17 cellular contexts compared by ENCODE assay signal in the genomic region with DNA sequence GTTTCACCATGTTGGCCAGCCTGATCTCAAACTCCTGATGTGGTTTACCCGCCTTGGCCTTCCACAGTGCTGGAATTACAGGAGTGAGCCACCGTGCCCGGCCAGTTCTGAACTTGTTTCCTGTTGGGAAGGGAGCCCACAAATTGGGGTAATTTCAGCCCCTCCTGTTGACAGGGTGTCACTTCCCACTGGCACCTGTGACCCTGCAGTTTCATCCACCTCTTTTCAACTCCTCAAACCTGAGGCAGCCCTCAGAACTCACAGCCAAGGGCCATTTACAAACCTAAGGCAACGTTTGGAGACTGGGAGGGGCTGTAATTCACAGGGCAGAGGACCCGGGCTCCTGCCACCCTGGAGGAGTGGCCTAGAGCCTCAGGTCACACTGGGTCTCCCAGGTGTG. TPM values are rescaled to one million over a fixed set of nuclear protein-coding genes. Genes with fewer than 3 reads are reported as not detected.
A peak's percentile ranks its signal among the peaks of the same experiment; 100 is the strongest.
DNase-seq lines count a peak whose midpoint lies in the region; ATAC-seq, FAIRE-seq and TF ChIP-seq lines count a peak whose summit lies in the region.
"Had no signal": no experiment of that assay in that cellular context is flagged by ENCODE, and none has a peak within 500 bp of the region (broad histone marks: within the 10 kb centered on the region; RNA-seq: fewer than 3 reads in every experiment).

No MANE protein-coding gene starts in this region.

- no peak overlapping the region for H3K4me2 ChIP-seq in K562 (ENCODE audit: insufficient read depth, low read length)
- H3K4me2 ChIP-seq in osteoblast (ENCODE audit: insufficient read depth, low read length) = no peak overlapping the region
- H3K4me2 ChIP-seq: BLaER1 had no signal

- no peak for TF ChIP-seq EP300 in K562 (IDR thresholded peaks at IDR 0.05; ENCODE audit: low read length)

- peaks cover 66% of the 10 kb centered on the region for H3K36me3 ChIP-seq in K562 (ENCODE audit: control insufficient read depth, insufficient read depth, low read length)
- H3K36me3 ChIP-seq in osteoblast (ENCODE audit: insufficient read depth, low read length) = peaks cover 49% of the 10 kb centered on the region

- peak overlapping the region; percentile 25 for H3K27ac Mint-ChIP-seq in activated CD4-positive, alpha-beta T cell treated with anti-CD3 and anti-CD28 coated beads, Interleukin-2, amount 10 ng/mL, durations not matched to agents 7 days and 5 days
- no peak overlapping the region for H3K27ac Mint-ChIP-seq in activated CD4-positive, alpha-beta T cell treated with anti-CD3 and anti-CD28 coated beads for 36 hours
- H3K27ac Mint-ChIP-seq: CD4-positive, CD25-positive, alpha-beta regulatory T cell had no signal

- BruUV-seq in K562 (replicated peaks; lab: Mats Ljungman, UMichigan) = no TSS peak

- no peaks in the 10 kb centered on the region for H3K27me3 Mint-ChIP-seq in activated CD4-positive, alpha-beta T cell treated with anti-CD3 and anti-CD28 coated beads, Interleukin-2, amount 10 ng/mL, durations not matched to agents 7 days and 5 days
- no peaks in the 10 kb centered on the region for H3K27me3 Mint-ChIP-seq in activated CD4-positive, alpha-beta T cell treated with anti-CD3 and anti-CD28 coated beads for 36 hours
- H3K27me3 Mint-ChIP-seq: CD4-positive, CD25-positive, alpha-beta regulatory T cell had no signal

- ATAC-seq in activated CD4-positive, alpha-beta T cell treated with anti-CD3 and anti-CD28 coated beads for 36 hours = no peak
- ATAC-seq in K562 = no peak
- ATAC-seq in GM18868 (IDR thresholded peaks at IDR 0.05; ENCODE audit: unreplicated experiment) = no peak
- ATAC-seq in GM18907 (IDR thresholded peaks at IDR 0.05; ENCODE audit: unreplicated experiment) = no peak

- CTCF ChIA-PET in activated CD4-positive, alpha-beta T cell treated with anti-CD3 and anti-CD28 coated beads, Interleukin-2, amount 10 ng/mL, durations not matched to agents 7 days and 5 days (lab: Charles Lee) = no interaction called here
- CTCF ChIA-PET in activated CD4-positive, alpha-beta T cell treated with anti-CD3 and anti-CD28 coated beads for 36 hours (lab: Charles Lee) = no interaction called here
- CTCF ChIA-PET in K562 (lab: Yijun Ruan, JAX; ENCODE audit: low intra/inter-chr PET ratio) = no interaction called here

- intact Hi-C loops in activated CD4-positive, alpha-beta T cell treated with anti-CD3 and anti-CD28 coated beads for 36 hours (cut with DNase I, micrococcal nuclease) = loop anchor here in 1 of 2 experiments (10.0 kb wide), 1 partner anchor 54 kb away; no protein-coding TSS in a partner anchor
- intact Hi-C loops in K562 (cut with micrococcal nuclease) = no loop called here

- peaks cover 41% of the 10 kb centered on the region for H3K36me3 Mint-ChIP-seq in activated CD4-positive, alpha-beta T cell treated with anti-CD3 and anti-CD28 coated beads, Interleukin-2, amount 10 ng/mL, durations not matched to agents 7 days and 5 days (ENCODE audit: low read depth)
- peaks cover 41% of the 10 kb centered on the region for H3K36me3 Mint-ChIP-seq in activated CD4-positive, alpha-beta T cell treated with anti-CD3 and anti-CD28 coated beads for 36 hours (ENCODE audit: low read depth)

- no peaks in the 10 kb centered on the region for H3K9me3 Mint-ChIP-seq in activated CD4-positive, alpha-beta T cell treated with anti-CD3 and anti-CD28 coated beads, Interleukin-2, amount 10 ng/mL, durations not matched to agents 7 days and 5 days
- no peaks in the 10 kb centered on the region for H3K9me3 Mint-ChIP-seq in activated CD4-positive, alpha-beta T cell treated with anti-CD3 and anti-CD28 coated beads for 36 hours (ENCODE audit: low read depth)
- H3K9me3 Mint-ChIP-seq: CD4-positive, CD25-positive, alpha-beta regulatory T cell had no signal

- no peak for DNase-seq in activated CD4-positive, alpha-beta T cell treated with anti-CD3 and anti-CD28 coated beads, Interleukin-2, amount 10 ng/mL, durations not matched to agents 7 days and 5 days
- DNase-seq in activated CD4-positive, alpha-beta T cell treated with anti-CD3 and anti-CD28 coated beads for 36 hours = no peak
- DNase-seq in GM12891 (ENCODE audit: insufficient read length, low spot score) (no peak), K562 (ENCODE audit: extremely low read depth in 1 of 4, low spot score in 3 of 4) (no peak), osteoblast (ENCODE audit: insufficient read length, low spot score, missing footprints) (peak; percentile 70)
- DNase-seq: 8988T; AML-193; CD4-positive, CD25-positive, alpha-beta regulatory T cell; DMS53; GF-D8 had no signal

- no peak for FAIRE-seq in GM12891 (lab: Jason Lieb, UNC)
- FAIRE-seq in K562 (lab: Jason Lieb, UNC) = peak; percentile 19
- FAIRE-seq: GM18507, H1, HTR-8/SVneo had no signal

- no peaks in the 10 kb centered on the region for H3K27me3 ChIP-seq in K562 (ENCODE audit: control insufficient read depth in 2 of 2, insufficient read depth in 2 of 2, low read length in 2 of 2)
- H3K27me3 ChIP-seq in osteoblast (ENCODE audit: insufficient read depth, low read length) = no peaks in the 10 kb centered on the region
- H3K27me3 ChIP-seq: BLaER1 had no signal

- H3K27ac ChIP-seq in K562 (ENCODE audit: extremely low read depth, low read depth, low read length) = no peak overlapping the region
- no peak overlapping the region for H3K27ac ChIP-seq in osteoblast (ENCODE audit: low read depth, low read length)
- H3K27ac ChIP-seq: BLaER1 had no signal

- TF ChIP-seq CTCF in K562 (IDR thresholded peaks at IDR 0.05 in 2 of 3, conservative IDR thresholded peaks at IDR 0.05 in 1 of 3; ENCODE audit: insufficient read depth in 2 of 3, low read depth in 1 of 3, low read length in 3 of 3) = no peak
- no peak for TF ChIP-seq CTCF in osteoblast (IDR thresholded peaks at IDR 0.05; ENCODE audit: extremely low read depth, low read depth, low read length)

- H4K20me1 ChIP-seq in K562 (replicated peaks; ENCODE audit: control insufficient read depth, insufficient read depth, low read length) (peaks cover 19% of the 10 kb centered on the region), osteoblast (ENCODE audit: insufficient read depth, low read length) (peaks cover 34% of the 10 kb centered on the region)

- no peak overlapping the region for H3K9ac ChIP-seq in K562 (ENCODE audit: insufficient read depth in 1 of 2, low read depth in 2 of 2, low read length in 2 of 2)
- H3K9ac ChIP-seq: BLaER1 had no signal

- H2AFZ ChIP-seq in K562 (ENCODE audit: low read depth, low read length) = no peak overlapping the region
- no peak overlapping the region for H2AFZ ChIP-seq in osteoblast (ENCODE audit: low read length)

- no peak overlapping the region for H3K4me3 Mint-ChIP-seq in activated CD4-positive, alpha-beta T cell treated with anti-CD3 and anti-CD28 coated beads, Interleukin-2, amount 10 ng/mL, durations not matched to agents 7 days and 5 days
- no peak overlapping the region for H3K4me3 Mint-ChIP-seq in activated CD4-positive, alpha-beta T cell treated with anti-CD3 and anti-CD28 coated beads for 36 hours
- H3K4me3 Mint-ChIP-seq: CD4-positive, CD25-positive, alpha-beta regulatory T cell had no signal

- TF ChIP-seq POLR2A in GM12891 (IDR thresholded peaks at IDR 0.05; ENCODE audit: low read depth, low read length) (no peak), K562 (conservative IDR thresholded peaks at IDR 0.05) (peak; percentile 54)

- H3K4me1 Mint-ChIP-seq in activated CD4-positive, alpha-beta T cell treated with anti-CD3 and anti-CD28 coated beads, Interleukin-2, amount 10 ng/mL, durations not matched to agents 7 days and 5 days = peaks cover 1% of the 10 kb centered on the region
- peaks cover 3% of the 10 kb centered on the region for H3K4me1 Mint-ChIP-seq in activated CD4-positive, alpha-beta T cell treated with anti-CD3 and anti-CD28 coated beads for 36 hours

- H3K9me3 ChIP-seq in K562 (replicated peaks; ENCODE audit: control insufficient read depth, insufficient read depth, low read depth, low read length) (no peaks in the 10 kb centered on the region), osteoblast (ENCODE audit: low read depth, low read length) (no peaks in the 10 kb centered on the region)
- H3K9me3 ChIP-seq: BLaER1, HAP-1 had no signal

- peaks cover 10% of the 10 kb centered on the region; the same call in 2 of the 3 replicates for H3K79me2 ChIP-seq in K562 (ENCODE audit: control insufficient read depth, insufficient read depth, low read length)
- H3K79me2 ChIP-seq in osteoblast (ENCODE audit: insufficient read depth, low read length) = peaks cover 24% of the 10 kb centered on the region

- H3K9me1 ChIP-seq in K562 (ENCODE audit: control insufficient read depth, insufficient read depth, low read length) = no peaks in the 10 kb centered on the region

- in situ Hi-C loops in K562 (cut with MboI) = no loop called here

- H3K4me1 ChIP-seq in K562 (replicated peaks in 1 of 2; ENCODE audit: control insufficient read depth in 2 of 2, insufficient read depth in 2 of 2, low read length in 2 of 2) (peaks cover 0 to 30% of the 10 kb centered on the region in 2 experiments; a peak in 2 of 5 replicates), osteoblast (ENCODE audit: insufficient read depth, low read length) (no peaks in the 10 kb centered on the region)
- H3K4me1 ChIP-seq: HAP-1 had no signal

- H3K4me3 ChIP-seq in K562 (no peak overlapping the region), osteoblast (ENCODE audit: insufficient read depth, low read length) (no peak overlapping the region)
- H3K4me3 ChIP-seq: BLaER1, HAP-1 had no signal

- TF ChIP-seq RAD21 in K562 (CRISPR knock-in tag; conservative IDR thresholded peaks at IDR 0.05 in 1 of 2, IDR thresholded peaks at IDR 0.05 in 1 of 2) = no peak

- POLR2A ChIA-PET in activated CD4-positive, alpha-beta T cell treated with anti-CD3 and anti-CD28 coated beads, Interleukin-2, amount 10 ng/mL, durations not matched to agents 7 days and 5 days (lab: Charles Lee) = no interaction called here
- POLR2A ChIA-PET in activated CD4-positive, alpha-beta T cell treated with anti-CD3 and anti-CD28 coated beads for 36 hours (lab: Charles Lee) = no interaction called here
- POLR2A ChIA-PET in K562 (lab: Yijun Ruan, JAX) = interaction anchor here (2.1 kb wide), 1 partner anchor 19 kb away, joined by 5 read pairs; no protein-coding TSS in a partner anchor

- 74% methylated on average over 5 of the region's 5 CpGs for WGBS in K562 (ENCODE audit: insufficient coverage, low coverage, missing lambda C conversion rate)

RNA-seq across cellular contexts. Expression of a gene that starts 22.2 kb away (rescaled TPM):
- total RNA-seq in activated CD4-positive, alpha-beta T cell treated with anti-CD3 and anti-CD28 coated beads, Interleukin-2, amount 10 ng/mL, durations not matched to agents 7 days and 5 days = 10 to 100 TPM; 40.7 to 44.8 TPM
- total RNA-seq in activated CD4-positive, alpha-beta T cell treated with anti-CD3 and anti-CD28 coated beads for 36 hours = 1 to 10 TPM; 1.8 to 1.9 TPM
- 6.4 TPM for polyA plus RNA-seq in GM12891 (2012; ENCODE audit: low read depth, missing spikeins)
- 5.2 and 11.8 TPM in 2 replicates for total RNA-seq in K562 (2011; cell fraction: chromatin; rRNA removed; ENCODE audit: low replicate concordance)
- 6.2 and 7.2 TPM in 2 replicates for total RNA-seq in K562 (2011; cell fraction: nucleolus; rRNA removed)
- total RNA-seq in K562 (2011; cell fraction: nucleoplasm; rRNA removed) = 5.4 and 5.7 TPM in 2 replicates
- total RNA-seq in K562 (2014; rRNA removed) = 8.2 and 8.9 TPM in 2 replicates
- 0.84 and 1.1 TPM in 2 replicates for total RNA-seq in K562 (2014; rRNA removed; fragmentation: Illumina TruSeq; extraction: Trizol)
- total RNA-seq in K562 (2015; rRNA removed; fragmentation: Illumina TruSeq; extraction: Trizol) = 4.0 and 4.2 TPM in 2 replicates
- total RNA-seq in K562 (2021) = 17.3 and 19.8 TPM in 2 replicates
- polyA plus RNA-seq in K562 (2011; rRNA removed) = 3.6 and 6.8 TPM in 2 replicates
- polyA plus RNA-seq in K562 (2011; cell fraction: cytosol; rRNA removed) = 10.4 and 21.4 TPM in 2 replicates
- 5.1 and 6.2 TPM in 2 replicates for polyA plus RNA-seq in K562 (2011; cell fraction: nucleus; rRNA removed)
- 10.2 and 24.4 TPM in 2 replicates for polyA plus RNA-seq in K562 (2012)
- 2.1 and 5.7 TPM in 2 replicates for polyA plus RNA-seq in K562 (2014; fragmentation: Illumina TruSeq; extraction: Trizol)
- under 1 TPM; 0.18 to 0.24 TPM for polyA plus RNA-seq in K562 (2014; fragmentation: Nextera tagmentation; extraction: Ambion mirVana)
- 10.3 and 10.6 TPM in 2 replicates for polyA plus RNA-seq in K562 (2014; rRNA removed)
- polyA minus RNA-seq in K562 (2011; rRNA and poly(A)+ RNA removed) = 1.3 and 1.8 TPM in 2 replicates
- 6.8 and 9.4 TPM in 2 replicates for polyA minus RNA-seq in K562 (2011; cell fraction: cytosol; rRNA and poly(A)+ RNA removed)
- 1.6 and 2.2 TPM in 2 replicates for polyA minus RNA-seq in K562 (2011; cell fraction: nucleus; rRNA and poly(A)+ RNA removed)
- 3.8 and 4.0 TPM in 2 replicates for total RNA-seq in osteoblast

RNA-seq across cellular contexts. Expression of a gene that starts 26.6 kb away (rescaled TPM):
- total RNA-seq in activated CD4-positive, alpha-beta T cell treated with anti-CD3 and anti-CD28 coated beads, Interleukin-2, amount 10 ng/mL, durations not matched to agents 7 days and 5 days = 100 to 1,000 TPM; 148 to 158 TPM
- 100 to 1,000 TPM; 185 to 227 TPM for total RNA-seq in activated CD4-positive, alpha-beta T cell treated with anti-CD3 and anti-CD28 coated beads for 36 hours
- polyA plus RNA-seq in GM12891 (2012; ENCODE audit: low read depth, missing spikeins) = 131 TPM
- total RNA-seq in K562 (2011; cell fraction: chromatin; rRNA removed; ENCODE audit: low replicate concordance) = 583 and 880 TPM in 2 replicates
- total RNA-seq in K562 (2011; cell fraction: nucleolus; rRNA removed) = 353 and 358 TPM in 2 replicates
- 465 and 579 TPM in 2 replicates for total RNA-seq in K562 (2011; cell fraction: nucleoplasm; rRNA removed)
- total RNA-seq in K562 (2014; rRNA removed) = 334 and 358 TPM in 2 replicates
- 357 and 410 TPM in 2 replicates for total RNA-seq in K562 (2014; rRNA removed; fragmentation: Illumina TruSeq; extraction: Trizol)
- 407 and 420 TPM in 2 replicates for total RNA-seq in K562 (2015; rRNA removed; fragmentation: Illumina TruSeq; extraction: Trizol)
- 387 and 416 TPM in 2 replicates for total RNA-seq in K562 (2021)
- 216 and 279 TPM in 2 replicates for polyA plus RNA-seq in K562 (2011; rRNA removed)
- 139 and 199 TPM in 2 replicates for polyA plus RNA-seq in K562 (2011; cell fraction: cytosol; rRNA removed)
- polyA plus RNA-seq in K562 (2011; cell fraction: nucleus; rRNA removed) = 409 and 424 TPM in 2 replicates
- 202 and 329 TPM in 2 replicates for polyA plus RNA-seq in K562 (2012)
- polyA plus RNA-seq in K562 (2014; fragmentation: Illumina TruSeq; extraction: Trizol) = 494 and 496 TPM in 2 replicates
- 10 to 100 TPM; 25.9 to 57.6 TPM for polyA plus RNA-seq in K562 (2014; fragmentation: Nextera tagmentation; extraction: Ambion mirVana)
- 263 and 278 TPM in 2 replicates for polyA plus RNA-seq in K562 (2014; rRNA removed)
- polyA minus RNA-seq in K562 (2011; rRNA and poly(A)+ RNA removed) = 295 and 299 TPM in 2 replicates
- polyA minus RNA-seq in K562 (2011; cell fraction: cytosol; rRNA and poly(A)+ RNA removed) = 126 and 190 TPM in 2 replicates
- polyA minus RNA-seq in K562 (2011; cell fraction: nucleus; rRNA and poly(A)+ RNA removed) = 97.9 and 165 TPM in 2 replicates
- total RNA-seq in osteoblast = 151 and 176 TPM in 2 replicates
